9 cellular contexts compared by ENCODE assay signal in genomic region chr1:89781494-89782126, GRCh38. TPM values are rescaled to one million over a fixed set of nuclear protein-coding genes. Genes with fewer than 3 reads are reported as not detected.
A peak's percentile ranks its signal among the peaks of the same experiment; 100 is the strongest.
DNase-seq lines count a peak whose midpoint lies in the region; ATAC-seq and TF ChIP-seq lines count a peak whose summit lies in the region.
"Had no signal": no experiment of that assay in that cellular context is flagged by ENCODE, and none has a peak within 500 bp of the region (broad histone marks: within the 10 kb centered on the region; RNA-seq: fewer than 3 reads in every experiment).

No MANE protein-coding gene starts in this region.

- CTCF ChIA-PET in HEK293T (lab: Yijun Ruan, JAX), result interaction anchor here (0.5 to 1.2 kb wide), 2 partner anchors 19 to 1046 kb away, joined by 3 read pairs; no protein-coding TSS in a partner anchor

- POLR2A ChIA-PET in HEK293T (lab: Yijun Ruan, JAX), result interaction anchor here (0.7 kb wide), 1 partner anchor 40 kb away, joined by 3 read pairs; no protein-coding TSS in a partner anchor

- ATAC-seq in GM19455 (IDR thresholded peaks at IDR 0.05; ENCODE audit: unreplicated experiment) (peak; percentile 74), HG03469 (IDR thresholded peaks at IDR 0.05; ENCODE audit: unreplicated experiment) (peak; percentile 80), Right ventricle myocardium superior (ENCODE audit: poor library complexity) (no peak)

- peak; percentile 86 for DNase-seq in activated naive CD4-positive, alpha-beta T cell treated with Interleukin-2 at 50 U/mL for 16 hours
- peak; percentile 54 to 66 for DNase-seq in stimulated activated CD8-positive, alpha-beta memory T cell treated with anti-CD3 and anti-CD28 coated beads, Interleukin-2, amount 100 ng/mL, for 48 hours (ENCODE audit: low read depth in 2 of 2)
- DNase-seq in NK-92 (lab: John Stamatoyannopoulos, UW; ENCODE audit: unreplicated experiment), result no peak
- no peak for DNase-seq in NK-92 treated with Interleukin-12 subunit alpha and Interleukin-12 subunit beta, amount 100 ng/mL, for 24 hours (lab: John Stamatoyannopoulos, UW)
- DNase-seq in Right ventricle myocardium superior, result no peak
- no peak for DNase-seq in HEK293T (ENCODE audit: extremely low spot score)
- DNase-seq: IMR-90 had no signal

- intact Hi-C loops in Right ventricle myocardium superior (cut with DNase I), result no loop called here

TF ChIP-seq in HEK293T, 16 proteins besides CTCF, POLR2A, EP300 and RAD21:
- TF ChIP-seq, protein P1, sequence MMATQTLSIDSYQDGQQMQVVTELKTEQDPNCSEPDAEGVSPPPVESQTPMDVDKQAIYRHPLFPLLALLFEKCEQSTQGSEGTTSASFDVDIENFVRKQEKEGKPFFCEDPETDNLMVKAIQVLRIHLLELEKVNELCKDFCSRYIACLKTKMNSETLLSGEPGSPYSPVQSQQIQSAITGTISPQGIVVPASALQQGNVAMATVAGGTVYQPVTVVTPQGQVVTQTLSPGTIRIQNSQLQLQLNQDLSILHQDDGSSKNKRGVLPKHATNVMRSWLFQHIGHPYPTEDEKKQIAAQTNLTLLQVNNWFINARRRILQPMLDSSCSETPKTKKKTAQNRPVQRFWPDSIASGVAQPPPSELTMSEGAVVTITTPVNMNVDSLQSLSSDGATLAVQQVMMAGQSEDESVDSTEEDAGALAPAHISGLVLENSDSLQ (IDR thresholded peaks at IDR 0.05), result no peak
- TF ChIP-seq ZNF384 (IDR thresholded peaks at IDR 0.05) (no peak), TARDBP (IDR thresholded peaks at IDR 0.05) (no peak), L3MBTL2 (conservative IDR thresholded peaks at IDR 0.05) (no peak), ARNT (IDR thresholded peaks at IDR 0.05) (no peak), FOXM1 (IDR thresholded peaks at IDR 0.05; ENCODE audit: borderline replicate concordance) (no peak), SUZ12 (IDR thresholded peaks at IDR 0.05) (no peak), NFRKB (IDR thresholded peaks at IDR 0.05) (no peak)

RNA-seq across cellular contexts. Expression of gene LRRC8D, which starts 39.2 kb away (rescaled TPM):
- total RNA-seq in Right ventricle myocardium superior, result 5.1 TPM

Comparison
In these comparisons a context has a peak if more than half of its experiments do, and no peak if none do; other contexts are left out.
1. DNase-seq: peak in activated naive CD4-positive, alpha-beta T cell treated with Interleukin-2 at 50 U/mL for 16 hours (single experiment) and stimulated activated CD8-positive, alpha-beta memory T cell treated with anti-CD3 and anti-CD28 coated beads, Interleukin-2, amount 100 ng/mL, for 48 hours (2 of 2); none in NK-92 (single experiment), NK-92 treated with Interleukin-12 subunit alpha and Interleukin-12 subunit beta, amount 100 ng/mL, for 24 hours (single experiment), Right ventricle myocardium superior (single experiment) and HEK293T (single experiment).